In genomic region chr7:123211545-123211944, GRCh38 we compare ENCODE assay signal across 30 cellular contexts. TPM values are rescaled to one million over a fixed set of nuclear protein-coding genes. Genes with fewer than 3 reads are reported as not detected.
DNase-seq lines count a peak whose midpoint lies in the region; ATAC-seq and TF ChIP-seq lines count a peak whose summit lies in the region.
"Had no signal": no experiment of that assay in that cellular context is flagged by ENCODE, and none has a peak within 500 bp of the region (broad histone marks: within the 10 kb centered on the region; RNA-seq: fewer than 3 reads in every experiment).

No MANE protein-coding gene starts in this region.

- no peaks in the 10 kb centered on the region for H3K27me3 Mint-ChIP-seq in activated CD4-positive, alpha-beta T cell treated with anti-CD3 and anti-CD28 coated beads, Interleukin-2, amount 10 ng/mL, durations not matched to agents 24 days and 14 days
- no peaks in the 10 kb centered on the region for H3K27me3 Mint-ChIP-seq in Calu3 (ENCODE audit: unreplicated experiment)
- H3K27me3 Mint-ChIP-seq: B cell, IgD-negative memory B cell, T-cell had no signal

- CTCF ChIA-PET in Calu3 (lab: Charles Lee) = no interaction called here

- no peak for DNase-seq in activated CD4-positive, alpha-beta T cell treated with anti-CD3 and anti-CD28 coated beads, Interleukin-2, amount 10 ng/mL, durations not matched to agents 24 days and 14 days
- no peak for DNase-seq in Calu3
- DNase-seq: Caco-2; CD8-positive, alpha-beta T cell; DMS79 treated with DMSO at 0.1 percent for 48 hours; GF-D8; HCEC 1CT; MM.1S; NCI-H2029; NCI-H446; NCI-H524 treated with DMSO at 0.1 percent for 48 hours; NCI-H774; NK-92 treated with Interleukin-12 subunit alpha and Interleukin-12 subunit beta, amount 100 ng/mL, for 24 hours; PC-9; T-cell had no signal

- H3K4me1 ChIP-seq in OCI-LY3 (ENCODE audit: low read length) = no peaks in the 10 kb centered on the region
- H3K4me1 ChIP-seq: A549, Caco-2 had no signal

- H3K27ac ChIP-seq in OCI-LY3 (ENCODE audit: low read length) = no peak overlapping the region
- H3K27ac ChIP-seq: A549, C4-2B, HL-60, KMS-11, PC-9 had no signal

- no peaks in the 10 kb centered on the region; the same call in 1 of the 2 replicates for H3K9me3 ChIP-seq in OCI-LY3 (ENCODE audit: insufficient read depth, low read length)
- H3K9me3 ChIP-seq: Caco-2 had no signal

- no peaks in the 10 kb centered on the region for H3K36me3 ChIP-seq in OCI-LY3 (replicated peaks; ENCODE audit: low read depth, low read length)

- no peaks in the 10 kb centered on the region for H3K4me1 Mint-ChIP-seq in activated CD4-positive, alpha-beta T cell treated with anti-CD3 and anti-CD28 coated beads, Interleukin-2, amount 10 ng/mL, durations not matched to agents 24 days and 14 days
- H3K4me1 Mint-ChIP-seq in Calu3 (ENCODE audit: low read depth, unreplicated experiment) = peaks cover 22% of the 10 kb centered on the region
- H3K4me1 Mint-ChIP-seq: B cell, IgD-negative memory B cell, T-cell had no signal

- H3K4me2 ChIP-seq in OCI-LY3 (ENCODE audit: low read length) = no peak overlapping the region
- H3K4me2 ChIP-seq: A549, KMS-11, PC-9 had no signal

- H3K9ac ChIP-seq in OCI-LY3 (ENCODE audit: low read length) = no peak overlapping the region
- H3K9ac ChIP-seq: KMS-11 had no signal

- ATAC-seq in GM18868 (IDR thresholded peaks at IDR 0.05; ENCODE audit: unreplicated experiment) (peak; percentile 88), HG02678 (IDR thresholded peaks at IDR 0.05; ENCODE audit: unreplicated experiment) (peak; percentile 65), HG03175 (IDR thresholded peaks at IDR 0.05; ENCODE audit: unreplicated experiment) (no peak), GM21526 (IDR thresholded peaks at IDR 0.05; ENCODE audit: low FRiP score, unreplicated experiment) (no peak)
- ATAC-seq: A549; CD8-positive, alpha-beta T cell; Right ventricle myocardium inferior; T-cell had no signal

- no peak overlapping the region for H3K4me3 Mint-ChIP-seq in activated CD4-positive, alpha-beta T cell treated with anti-CD3 and anti-CD28 coated beads, Interleukin-2, amount 10 ng/mL, durations not matched to agents 24 days and 14 days
- no peak overlapping the region for H3K4me3 Mint-ChIP-seq in Calu3 (ENCODE audit: low read depth, unreplicated experiment)
- H3K4me3 Mint-ChIP-seq: B cell; CD8-positive, alpha-beta T cell; IgD-negative memory B cell; T-cell had no signal

- no peak overlapping the region for H3K27ac Mint-ChIP-seq in activated CD4-positive, alpha-beta T cell treated with anti-CD3 and anti-CD28 coated beads, Interleukin-2, amount 10 ng/mL, durations not matched to agents 24 days and 14 days
- no peak overlapping the region for H3K27ac Mint-ChIP-seq in Calu3 (ENCODE audit: unreplicated experiment)
- H3K27ac Mint-ChIP-seq: B cell; CD8-positive, alpha-beta T cell; IgD-negative memory B cell; T-cell had no signal

- H2AFZ ChIP-seq in OCI-LY3 (ENCODE audit: low read depth, low read length) = peak overlapping the region; percentile 44; the same call in 1 of the 2 replicates
- H2AFZ ChIP-seq: PC-9 had no signal

- BruUV-seq in Calu3 (replicated peaks; lab: Mats Ljungman, UMichigan) = no TSS peak

- no peaks in the 10 kb centered on the region for H4K20me1 ChIP-seq in OCI-LY3 (ENCODE audit: insufficient read depth, low read length)

- H3K4me3 ChIP-seq in OCI-LY3 (ENCODE audit: low read length) = no peak overlapping the region
- H3K4me3 ChIP-seq: A549, PC-9 had no signal

- no peaks in the 10 kb centered on the region for H3K79me2 ChIP-seq in OCI-LY3 (ENCODE audit: low read length)

- intact Hi-C loops in activated CD4-positive, alpha-beta T cell treated with anti-CD3 and anti-CD28 coated beads, Interleukin-2, amount 10 ng/mL, durations not matched to agents 24 days and 14 days (cut with micrococcal nuclease) = no loop called here
- intact Hi-C loops in Calu3 (cut with micrococcal nuclease; ENCODE audit: unreplicated experiment) = no loop called here

- H3K27me3 ChIP-seq in OCI-LY3 (ENCODE audit: low read depth, low read length) = no peaks in the 10 kb centered on the region

- no peak for TF ChIP-seq CTCF in OCI-LY3 (IDR thresholded peaks at IDR 0.05; ENCODE audit: low read depth, low read length)
- TF ChIP-seq CTCF in Calu3 (IDR thresholded peaks at IDR 0.05; ENCODE audit: unreplicated experiment) = no peak

- no peaks in the 10 kb centered on the region for H3K36me3 Mint-ChIP-seq in activated CD4-positive, alpha-beta T cell treated with anti-CD3 and anti-CD28 coated beads, Interleukin-2, amount 10 ng/mL, durations not matched to agents 24 days and 14 days (ENCODE audit: low read depth)
- no peaks in the 10 kb centered on the region for H3K36me3 Mint-ChIP-seq in Calu3 (ENCODE audit: insufficient read depth, unreplicated experiment)
- H3K36me3 Mint-ChIP-seq: CD8-positive, alpha-beta T cell; IgD-negative memory B cell; T-cell had no signal

- H3K9me3 Mint-ChIP-seq in activated CD4-positive, alpha-beta T cell treated with anti-CD3 and anti-CD28 coated beads, Interleukin-2, amount 10 ng/mL, durations not matched to agents 24 days and 14 days = peaks cover 3% of the 10 kb centered on the region
- H3K9me3 Mint-ChIP-seq in Calu3 (ENCODE audit: low read depth, unreplicated experiment) = peaks cover 3% of the 10 kb centered on the region

RNA-seq across cellular contexts. Expression of gene SLC13A1, which starts 11.8 kb away (rescaled TPM):
- not detected in 2 replicates for total RNA-seq in activated CD4-positive, alpha-beta T cell treated with anti-CD3 and anti-CD28 coated beads, Interleukin-2, amount 10 ng/mL, durations not matched to agents 24 days and 14 days
- total RNA-seq in Calu3 (2022) = not detected in 2 replicates
- total RNA-seq: B cell; Caco-2; CD8-positive, alpha-beta T cell; H1; PC-9; Right ventricle myocardium inferior; RPMI7951; SK-MEL-5; T-cell had no signal

Comparison
In these comparisons a context has a peak if more than half of its experiments do, and no peak if none do; other contexts are left out.
1. ATAC-seq: peak in GM18868 (single experiment) and HG02678 (single experiment); none in HG03175 (single experiment) and GM21526 (single experiment).